ENCODE assay signal across 15 cellular contexts in the genomic region with DNA sequence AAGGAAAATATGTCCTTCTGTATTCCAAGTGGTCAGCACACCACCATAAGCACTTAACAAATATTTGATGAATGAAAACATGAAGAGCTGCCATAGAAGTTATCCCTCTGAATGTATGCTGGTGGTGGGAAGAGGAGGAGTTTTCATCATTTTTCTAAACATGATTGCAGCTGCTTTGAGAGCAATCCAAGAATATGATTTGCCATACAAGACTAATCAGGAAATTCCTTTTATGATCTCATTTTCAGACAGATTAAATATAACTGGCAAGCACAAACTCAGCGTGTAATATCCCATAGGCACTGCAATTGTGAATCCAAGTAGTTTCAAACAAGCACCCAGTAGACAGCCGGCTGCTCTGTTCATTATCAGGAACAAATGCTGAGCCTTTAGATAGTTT.
A peak's percentile ranks its signal among the peaks of the same experiment; 100 is the strongest.
DNase-seq lines count a peak whose midpoint lies in the region; ATAC-seq, FAIRE-seq and TF ChIP-seq lines count a peak whose summit lies in the region.
"Had no signal": no experiment of that assay in that cellular context is flagged by ENCODE, and none has a peak within 500 bp of the region (broad histone marks: within the 10 kb centered on the region; RNA-seq: fewer than 3 reads in every experiment).

No MANE protein-coding gene starts in this region.

- H3K4me3 Mint-ChIP-seq in brain (no peak overlapping the region), mesothelial cell of epicardium (no peak overlapping the region)
- H3K4me3 Mint-ChIP-seq: activated CD4-positive, alpha-beta T cell treated with anti-CD3 and anti-CD28 coated beads, Interleukin-2, amount 10 ng/mL, durations not matched to agents 7 days and 5 days; activated T-cell treated with anti-CD3 and anti-CD28 coated beads, Interleukin-2, amount 50 U/mL, for 72 hours; B cell had no signal

- DNase-seq in AG08395 (ENCODE audit: low spot score) (peak; percentile 50), HCEC 1CT (peak; percentile 56), mesothelial cell of epicardium (ENCODE audit: low spot score in 2 of 2, unreplicated experiment in 2 of 2) (no peak), NCI-H1092 (lab: John Stamatoyannopoulos, UW) (no peak), HTR-8/SVneo (ENCODE audit: insufficient read length, low spot score) (no peak)
- DNase-seq: activated CD4-positive, alpha-beta T cell treated with anti-CD3 and anti-CD28 coated beads, Interleukin-2, amount 10 ng/mL, durations not matched to agents 7 days and 5 days; activated T-cell treated with anti-CD3 and anti-CD28 coated beads, Interleukin-2, amount 50 U/mL, for 72 hours; dorsolateral prefrontal cortex; nucleus accumbens; T1000 had no signal

- no peak for ATAC-seq in HG02884 (IDR thresholded peaks at IDR 0.05; ENCODE audit: unreplicated experiment)
- no peak for ATAC-seq in HG03442 (IDR thresholded peaks at IDR 0.05; ENCODE audit: unreplicated experiment)
- ATAC-seq: activated T-cell treated with anti-CD3 and anti-CD28 coated beads, Interleukin-2, amount 50 U/mL, for 72 hours; HCT116 had no signal

- no peak for TF ChIP-seq CTCF in brain (conservative IDR thresholded peaks at IDR 0.05)
- no peak for TF ChIP-seq CTCF in mesothelial cell of epicardium (IDR thresholded peaks at IDR 0.05; ENCODE audit: unreplicated experiment)

- H3K9me3 Mint-ChIP-seq in brain (peaks cover 2 to 9% (median 3%) of the 10 kb centered on the region in 5 experiments), mesothelial cell of epicardium (peaks cover 10% of the 10 kb centered on the region)

- no peak for FAIRE-seq in HTR-8/SVneo (lab: Jason Lieb, UNC)

- H3K27me3 Mint-ChIP-seq in brain (no peaks in the 10 kb centered on the region), mesothelial cell of epicardium (ENCODE audit: low read depth) (no peaks in the 10 kb centered on the region)
- H3K27me3 Mint-ChIP-seq: activated CD4-positive, alpha-beta T cell treated with anti-CD3 and anti-CD28 coated beads, Interleukin-2, amount 10 ng/mL, durations not matched to agents 7 days and 5 days; B cell had no signal

- H3K27ac Mint-ChIP-seq in brain (peak overlapping the region in 4 of 5 experiments; percentile 4 to 38 (median 15)), mesothelial cell of epicardium (peak overlapping the region; percentile 47)
- H3K27ac Mint-ChIP-seq: activated CD4-positive, alpha-beta T cell treated with anti-CD3 and anti-CD28 coated beads, Interleukin-2, amount 10 ng/mL, durations not matched to agents 7 days and 5 days; activated T-cell treated with anti-CD3 and anti-CD28 coated beads, Interleukin-2, amount 50 U/mL, for 72 hours; B cell had no signal

- H3K36me3 Mint-ChIP-seq in brain (no peaks in the 10 kb centered on the region), mesothelial cell of epicardium (peaks cover 3% of the 10 kb centered on the region)

- H3K4me1 Mint-ChIP-seq in brain = peaks cover 32% of the 10 kb centered on the region
- H3K4me1 Mint-ChIP-seq in mesothelial cell of epicardium = peaks cover 19% of the 10 kb centered on the region
- H3K4me1 Mint-ChIP-seq: activated CD4-positive, alpha-beta T cell treated with anti-CD3 and anti-CD28 coated beads, Interleukin-2, amount 10 ng/mL, durations not matched to agents 7 days and 5 days; B cell had no signal

Comparison
In these comparisons a context has a peak if more than half of its experiments do, and no peak if none do; other contexts are left out.
1. DNase-seq: peak in AG08395 (single experiment) and HCEC 1CT (single experiment); none in mesothelial cell of epicardium (0 of 2), NCI-H1092 (single experiment) and HTR-8/SVneo (single experiment).